In genomic region chr17:82831818-82832200, GRCh38 we compare ENCODE assay signal across 2 cellular contexts.
TF ChIP-seq lines count a peak whose summit lies in the region.

No MANE protein-coding gene starts in this region.

TF ChIP-seq in IMR-90, 13 proteins besides CTCF, POLR2A, EP300 and RAD21:
- TF ChIP-seq ELK1 (IDR thresholded peaks at IDR 0.05; ENCODE audit: borderline replicate concordance, low read depth, low read length), result no peak
- TF ChIP-seq CHD1 (IDR thresholded peaks at IDR 0.05; ENCODE audit: low read depth, low read length), result no peak
- no peak for TF ChIP-seq RCOR1 (IDR thresholded peaks at IDR 0.05; ENCODE audit: insufficient replicate concordance, low read length)
- no peak for TF ChIP-seq MAZ (IDR thresholded peaks at IDR 0.05; ENCODE audit: borderline replicate concordance, low read depth, low read length)
- TF ChIP-seq MAFK (IDR thresholded peaks at IDR 0.05; ENCODE audit: low read depth, low read length), result no peak
- no peak for TF ChIP-seq USF2 (IDR thresholded peaks at IDR 0.05; ENCODE audit: low read depth, low read length)
- TF ChIP-seq MXI1 (IDR thresholded peaks at IDR 0.05; ENCODE audit: borderline replicate concordance, low read depth, low read length), result no peak

TF ChIP-seq in H1, 55 proteins besides CTCF, POLR2A, EP300 and RAD21:
- TF ChIP-seq KDM4A (IDR thresholded peaks at IDR 0.05; ENCODE audit: low read depth, low read length, severe bottlenecking), result no peak
- TF ChIP-seq CHD7 (IDR thresholded peaks at IDR 0.05; ENCODE audit: insufficient replicate concordance, low read length), result no peak
- TF ChIP-seq CTBP2 (IDR thresholded peaks at IDR 0.05; ENCODE audit: borderline replicate concordance, insufficient read depth, insufficient read length, low read length), result no peak
- no peak for TF ChIP-seq CHD1 (IDR thresholded peaks at IDR 0.05; ENCODE audit: low read depth, low read length)
- TF ChIP-seq TEAD4 (IDR thresholded peaks at IDR 0.05; ENCODE audit: low read depth, low read length), result no peak
- TF ChIP-seq TBP (IDR thresholded peaks at IDR 0.05; ENCODE audit: low read depth, low read length), result no peak
- TF ChIP-seq ASH2L (IDR thresholded peaks at IDR 0.05; ENCODE audit: low read length), result no peak
